Comparison of ENCODE assay signal across 11 cellular contexts in the genomic region with DNA sequence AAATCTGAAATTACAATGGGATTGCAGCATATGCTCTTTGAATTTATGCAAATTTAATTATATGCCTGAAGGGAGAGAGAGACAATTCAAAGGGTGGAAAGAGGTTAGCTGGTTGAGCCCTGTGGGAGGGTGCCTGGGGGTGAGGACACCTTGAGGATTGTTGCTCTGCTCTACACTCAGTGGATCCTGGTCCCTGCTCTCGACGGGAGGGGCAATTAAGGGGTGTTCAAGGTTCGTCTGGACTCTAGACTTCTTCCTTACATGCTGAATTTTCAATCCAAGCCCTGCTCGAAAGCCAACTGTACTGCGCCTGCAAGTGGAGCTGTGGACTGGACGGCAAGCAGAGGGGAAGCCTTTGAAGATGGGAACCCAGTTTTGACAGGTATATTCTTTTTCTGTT. TPM values are rescaled to one million over a fixed set of nuclear protein-coding genes. Genes with fewer than 3 reads are reported as not detected.
"Had no signal": no experiment of that assay in that cellular context is flagged by ENCODE, and none has a peak within 500 bp of the region (broad histone marks: within the 10 kb centered on the region; RNA-seq: fewer than 3 reads in every experiment).

No MANE protein-coding gene starts in this region.

RNA-seq across cellular contexts. Expression of a gene that starts 15.5 kb away (rescaled TPM):
- total RNA-seq: activated CD4-positive, alpha-beta memory T cell treated with anti-CD3 and anti-CD28 coated beads, Interleukin-2, amount 10 ng/mL, durations not matched to agents 7 days and 5 days; activated CD4-positive, alpha-beta T cell treated with anti-CD3 and anti-CD28 coated beads for 36 hours; activated CD4-positive, alpha-beta T cell treated with anti-CD3 and anti-CD28 coated beads, Interleukin-2, amount 10 ng/mL, durations not matched to agents 7 days and 5 days; activated CD8-positive, alpha-beta memory T cell treated with anti-CD3 and anti-CD28 coated beads, Interleukin-2, amount 10 ng/mL, durations not matched to agents 7 days and 5 days; activated CD8-positive, alpha-beta T cell treated with anti-CD3 and anti-CD28 coated beads, Interleukin-2, amount 10 ng/mL, durations not matched to agents 7 days and 5 days; activated naive CD8-positive, alpha-beta T cell treated with anti-CD3 and anti-CD28 coated beads, Interleukin-2, amount 10 ng/mL, durations not matched to agents 7 days and 5 days; activated T-helper 2 cell treated with anti-CD3 and anti-CD28 coated beads, Interferon-gamma antibody, Interleukin-2, Interleukin-4, amounts not matched to agents 10 μg/mL and 5 μg/mL and 100 μg/mL, durations not matched to agents 14 hours and 24 hours and 36 hours; ascending aorta; bronchial epithelial cell; cardiac muscle cell had no signal
- polyA plus RNA-seq: adipose tissue, cardiac muscle cell had no signal

RNA-seq across cellular contexts. Expression of a gene that starts 19.0 kb away (rescaled TPM):
- total RNA-seq: activated CD4-positive, alpha-beta memory T cell treated with anti-CD3 and anti-CD28 coated beads, Interleukin-2, amount 10 ng/mL, durations not matched to agents 7 days and 5 days; activated CD4-positive, alpha-beta T cell treated with anti-CD3 and anti-CD28 coated beads for 36 hours; activated CD4-positive, alpha-beta T cell treated with anti-CD3 and anti-CD28 coated beads, Interleukin-2, amount 10 ng/mL, durations not matched to agents 7 days and 5 days; activated CD8-positive, alpha-beta memory T cell treated with anti-CD3 and anti-CD28 coated beads, Interleukin-2, amount 10 ng/mL, durations not matched to agents 7 days and 5 days; activated CD8-positive, alpha-beta T cell treated with anti-CD3 and anti-CD28 coated beads, Interleukin-2, amount 10 ng/mL, durations not matched to agents 7 days and 5 days; activated naive CD8-positive, alpha-beta T cell treated with anti-CD3 and anti-CD28 coated beads, Interleukin-2, amount 10 ng/mL, durations not matched to agents 7 days and 5 days; activated T-helper 2 cell treated with anti-CD3 and anti-CD28 coated beads, Interferon-gamma antibody, Interleukin-2, Interleukin-4, amounts not matched to agents 10 μg/mL and 5 μg/mL and 100 μg/mL, durations not matched to agents 14 hours and 24 hours and 36 hours; ascending aorta; bronchial epithelial cell; cardiac muscle cell had no signal
- polyA plus RNA-seq: adipose tissue, cardiac muscle cell had no signal

RNA-seq across cellular contexts. Expression of a gene that starts 56.1 kb away (rescaled TPM):
- total RNA-seq: activated CD4-positive, alpha-beta memory T cell treated with anti-CD3 and anti-CD28 coated beads, Interleukin-2, amount 10 ng/mL, durations not matched to agents 7 days and 5 days; activated CD4-positive, alpha-beta T cell treated with anti-CD3 and anti-CD28 coated beads for 36 hours; activated CD4-positive, alpha-beta T cell treated with anti-CD3 and anti-CD28 coated beads, Interleukin-2, amount 10 ng/mL, durations not matched to agents 7 days and 5 days; activated CD8-positive, alpha-beta memory T cell treated with anti-CD3 and anti-CD28 coated beads, Interleukin-2, amount 10 ng/mL, durations not matched to agents 7 days and 5 days; activated CD8-positive, alpha-beta T cell treated with anti-CD3 and anti-CD28 coated beads, Interleukin-2, amount 10 ng/mL, durations not matched to agents 7 days and 5 days; activated naive CD8-positive, alpha-beta T cell treated with anti-CD3 and anti-CD28 coated beads, Interleukin-2, amount 10 ng/mL, durations not matched to agents 7 days and 5 days; activated T-helper 2 cell treated with anti-CD3 and anti-CD28 coated beads, Interferon-gamma antibody, Interleukin-2, Interleukin-4, amounts not matched to agents 10 μg/mL and 5 μg/mL and 100 μg/mL, durations not matched to agents 14 hours and 24 hours and 36 hours; ascending aorta; bronchial epithelial cell; cardiac muscle cell had no signal
- polyA plus RNA-seq: adipose tissue, cardiac muscle cell had no signal
